ENCODE assay signal across 1 cellular context in the genomic region with DNA sequence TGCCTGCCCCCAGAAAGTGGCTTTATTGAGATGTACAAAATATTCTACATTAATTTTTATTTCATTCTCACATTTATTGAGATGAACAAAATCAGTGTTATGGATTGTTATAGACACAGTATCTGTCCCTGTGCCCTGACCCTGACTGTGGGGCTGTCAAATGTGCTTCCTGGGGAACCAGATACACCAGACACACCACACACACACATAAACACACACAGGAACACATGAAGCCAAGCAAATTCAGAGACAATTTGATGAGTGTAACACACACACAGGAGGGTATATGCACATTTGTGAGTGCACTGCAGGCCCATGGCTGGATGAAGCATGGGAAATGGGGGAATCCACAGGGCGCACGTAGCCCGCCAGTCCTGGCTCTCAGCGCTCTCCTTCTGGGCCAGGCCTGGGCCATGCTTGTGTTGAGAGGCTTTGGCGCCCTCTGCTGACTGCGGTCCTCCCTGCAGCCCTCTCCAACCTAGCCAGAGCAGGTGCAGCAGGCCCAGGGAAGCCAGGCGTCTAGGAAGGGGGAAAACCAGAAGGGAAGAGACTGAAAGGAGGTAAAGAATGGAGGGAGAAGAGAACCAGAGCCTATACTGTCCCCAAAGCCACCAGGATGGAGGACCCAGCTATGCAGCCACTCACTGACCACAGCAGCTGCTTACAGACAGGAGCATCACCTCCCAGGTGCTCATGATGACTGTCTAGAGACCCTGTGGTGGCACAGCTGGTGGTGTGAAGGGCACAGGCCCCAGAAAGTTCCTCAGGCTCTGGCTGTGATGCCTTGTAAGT.
TF ChIP-seq lines count a peak whose summit lies in the region.

No MANE protein-coding gene starts in this region.

TF ChIP-seq in GM23338, 12 proteins besides CTCF, POLR2A, EP300 and RAD21 (continued from another document):
- TF ChIP-seq REST (IDR thresholded peaks at IDR 0.05; ENCODE audit: unreplicated experiment), result no peak
- TF ChIP-seq NANOG (IDR thresholded peaks at IDR 0.05; ENCODE audit: borderline replicate concordance), result no peak
- no peak for TF ChIP-seq ZNF114 (CRISPR knock-in tag; IDR thresholded peaks at IDR 0.05)
- no peak for TF ChIP-seq STAT1 (IDR thresholded peaks at IDR 0.05; ENCODE audit: unreplicated experiment)
- TF ChIP-seq POLR2AphosphoS5 (IDR thresholded peaks at IDR 0.05; ENCODE audit: low read depth), result no peak
- TF ChIP-seq EZH2 (IDR thresholded peaks at IDR 0.05; ENCODE audit: low read depth, unreplicated experiment), result no peak
- no peak for TF ChIP-seq JUNB (IDR thresholded peaks at IDR 0.05; ENCODE audit: unreplicated experiment)
- no peak for TF ChIP-seq ZNF331 (CRISPR knock-in tag; IDR thresholded peaks at IDR 0.05; ENCODE audit: low read depth)
